14 cellular contexts compared by ENCODE assay signal in the genomic region with DNA sequence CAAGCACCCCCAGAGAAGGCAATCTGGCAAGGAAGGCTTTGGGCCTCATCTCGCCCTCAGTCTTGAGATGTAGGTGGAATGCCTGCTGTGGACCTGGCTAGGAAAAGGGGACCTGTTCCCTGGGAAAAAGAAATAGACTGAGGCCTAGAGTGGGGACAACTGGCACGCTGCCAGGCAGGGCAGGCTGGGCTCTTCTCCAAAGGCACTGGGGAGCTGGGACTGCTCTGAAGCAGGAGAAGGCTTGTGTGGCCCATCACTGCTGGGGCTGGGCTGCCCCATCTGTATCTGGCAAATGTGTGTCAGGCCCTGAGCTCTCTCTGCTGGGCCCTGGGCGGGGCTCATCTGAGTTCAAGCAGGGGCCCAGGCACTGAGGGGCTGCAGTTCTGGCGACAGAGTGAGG. TPM values are rescaled to one million over a fixed set of nuclear protein-coding genes. Genes with fewer than 3 reads are reported as not detected.
DNase-seq lines count a peak whose midpoint lies in the region; ATAC-seq, FAIRE-seq and TF ChIP-seq lines count a peak whose summit lies in the region.
"Had no signal": no experiment of that assay in that cellular context is flagged by ENCODE, and none has a peak within 500 bp of the region (broad histone marks: within the 10 kb centered on the region; RNA-seq: fewer than 3 reads in every experiment).

No MANE protein-coding gene starts in this region.

- peak overlapping the region in 1 of 2 experiments; percentile 40; a peak in 3 of 4 replicates for H3K9ac ChIP-seq in K562 (ENCODE audit: insufficient read depth in 1 of 2, low read depth in 2 of 2, low read length in 2 of 2)
- H3K9ac ChIP-seq: KMS-11 had no signal

- H3K9me1 ChIP-seq in K562 (ENCODE audit: control insufficient read depth, insufficient read depth, low read length) = peaks cover 28% of the 10 kb centered on the region

- H3K27me3 ChIP-seq in K562 (ENCODE audit: control insufficient read depth in 2 of 2, insufficient read depth in 2 of 2, low read length in 2 of 2) = no peaks in the 10 kb centered on the region

- H3K4me2 ChIP-seq in K562 (ENCODE audit: insufficient read depth, low read length) = no peak overlapping the region
- H3K4me2 ChIP-seq: KMS-11 had no signal

- no peaks in the 10 kb centered on the region for H3K9me3 ChIP-seq in K562 (replicated peaks; ENCODE audit: control insufficient read depth, insufficient read depth, low read depth, low read length)

- no peak overlapping the region for H2AFZ ChIP-seq in K562 (ENCODE audit: low read depth, low read length)

- no peak for TF ChIP-seq EP300 in K562 (IDR thresholded peaks at IDR 0.05; ENCODE audit: low read length)

- TF ChIP-seq POLR2A in K562 (conservative IDR thresholded peaks at IDR 0.05) = no peak

- H3K27ac ChIP-seq in K562 (ENCODE audit: extremely low read depth, low read depth, low read length) = 0 out of 3 replicates have a peak overlapping the region, but pooled peaks have one; percentile 2
- H3K27ac ChIP-seq: KMS-11 had no signal

- H3K4me3 Mint-ChIP-seq in neural crest cell = peak overlapping the region; percentile 72
- H3K4me3 Mint-ChIP-seq: activated CD8-positive, alpha-beta memory T cell treated with anti-CD3 and anti-CD28 coated beads, Interleukin-2, amount 10 ng/mL, durations not matched to agents 7 days and 5 days; activated naive CD8-positive, alpha-beta T cell; CD14-positive monocyte had no signal

- FAIRE-seq in K562 (lab: Jason Lieb, UNC) = peak; percentile 49
- FAIRE-seq: G401.6, TTC549 had no signal

- DNase-seq in COLO668 (lab: John Stamatoyannopoulos, UW; ENCODE audit: unreplicated experiment) = peak; percentile 56
- DNase-seq in K562 (ENCODE audit: extremely low read depth in 1 of 4, low spot score in 3 of 4) = no peak
- DNase-seq in neural crest cell (ENCODE audit: low read depth, low spot score) = no peak
- DNase-seq in islet precursor cell = no peak
- no peak for DNase-seq in AG08396 (ENCODE audit: low spot score)
- DNase-seq: activated CD8-positive, alpha-beta memory T cell treated with anti-CD3 and anti-CD28 coated beads, Interleukin-2, amount 10 ng/mL, durations not matched to agents 7 days and 5 days; cortex of kidney; stimulated activated CD4-positive, alpha-beta T cell treated with anti-CD3 and anti-CD28 coated beads, Interleukin-15, amount 100 ng/mL, for 24 hours had no signal

- CTCF ChIA-PET in K562 (lab: Yijun Ruan, JAX; ENCODE audit: low intra/inter-chr PET ratio) = no interaction called here

- no peak overlapping the region for H3K4me3 ChIP-seq in K562

- H3K9me3 Mint-ChIP-seq in neural crest cell = no peaks in the 10 kb centered on the region

- no peak overlapping the region for H3K27ac Mint-ChIP-seq in neural crest cell (ENCODE audit: unreplicated experiment)
- H3K27ac Mint-ChIP-seq: activated CD8-positive, alpha-beta memory T cell treated with anti-CD3 and anti-CD28 coated beads, Interleukin-2, amount 10 ng/mL, durations not matched to agents 7 days and 5 days; activated naive CD8-positive, alpha-beta T cell had no signal

- TF ChIP-seq CTCF in K562 (IDR thresholded peaks at IDR 0.05 in 2 of 3, conservative IDR thresholded peaks at IDR 0.05 in 1 of 3; ENCODE audit: insufficient read depth in 2 of 3, low read depth in 1 of 3, low read length in 3 of 3) = no peak; a peak in 1 of 6 replicates
- TF ChIP-seq CTCF in neural crest cell (conservative IDR thresholded peaks at IDR 0.05) = no peak

- intact Hi-C loops in K562 (cut with micrococcal nuclease) = no loop called here

- H3K4me1 Mint-ChIP-seq in neural crest cell = peaks cover 18% of the 10 kb centered on the region
- H3K4me1 Mint-ChIP-seq: activated CD8-positive, alpha-beta memory T cell treated with anti-CD3 and anti-CD28 coated beads, Interleukin-2, amount 10 ng/mL, durations not matched to agents 7 days and 5 days had no signal

- H3K4me1 ChIP-seq in K562 (replicated peaks in 1 of 2; ENCODE audit: control insufficient read depth in 2 of 2, insufficient read depth in 2 of 2, low read length in 2 of 2) = peaks cover 25 to 85% of the 10 kb centered on the region in 2 experiments

- BruUV-seq in K562 (replicated peaks; lab: Mats Ljungman, UMichigan) = no TSS peak

- in situ Hi-C loops in K562 (cut with MboI) = no loop called here

- no peak for ATAC-seq in K562
- no peak for ATAC-seq in HG02852 (IDR thresholded peaks at IDR 0.05; ENCODE audit: unreplicated experiment)
- ATAC-seq: activated CD8-positive, alpha-beta memory T cell treated with anti-CD3 and anti-CD28 coated beads, Interleukin-2, amount 10 ng/mL, durations not matched to agents 7 days and 5 days had no signal

- WGBS in K562 (ENCODE audit: insufficient coverage, low coverage, missing lambda C conversion rate) = 49% methylated on average over 4 of the region's 4 CpGs

- peaks cover 60% of the 10 kb centered on the region for H4K20me1 ChIP-seq in K562 (replicated peaks; ENCODE audit: control insufficient read depth, insufficient read depth, low read length)

- H3K27me3 Mint-ChIP-seq in neural crest cell (ENCODE audit: low read depth) = no peaks in the 10 kb centered on the region
- H3K27me3 Mint-ChIP-seq: activated CD8-positive, alpha-beta memory T cell treated with anti-CD3 and anti-CD28 coated beads, Interleukin-2, amount 10 ng/mL, durations not matched to agents 7 days and 5 days; activated naive CD8-positive, alpha-beta T cell had no signal

- H3K79me2 ChIP-seq in K562 (ENCODE audit: control insufficient read depth, insufficient read depth, low read length) = no peaks in the 10 kb centered on the region

- H3K36me3 ChIP-seq in K562 (ENCODE audit: control insufficient read depth, insufficient read depth, low read length) = peaks cover 27% of the 10 kb centered on the region; the same call in 2 of the 3 replicates

- POLR2A ChIA-PET in K562 (lab: Yijun Ruan, JAX) = interaction anchor here (0.6 to 5.7 kb wide), 9 partner anchors 10 to 262 kb away, joined by 3 to 56 read pairs (median 5); partner anchors contain the start of gene TBX1

- TF ChIP-seq RAD21 in K562 (CRISPR knock-in tag; conservative IDR thresholded peaks at IDR 0.05 in 1 of 2, IDR thresholded peaks at IDR 0.05 in 1 of 2) = no peak

- peaks cover 2% of the 10 kb centered on the region for H3K36me3 Mint-ChIP-seq in neural crest cell (ENCODE audit: low read depth)
- H3K36me3 Mint-ChIP-seq: activated CD8-positive, alpha-beta memory T cell treated with anti-CD3 and anti-CD28 coated beads, Interleukin-2, amount 10 ng/mL, durations not matched to agents 7 days and 5 days; activated naive CD8-positive, alpha-beta T cell; CD14-positive monocyte had no signal

RNA-seq across cellular contexts. Expression of gene ARVCF, which starts 32.9 kb away (rescaled TPM):
- 114 and 328 TPM in 2 replicates for total RNA-seq in K562 (2011; cell fraction: chromatin; rRNA removed; ENCODE audit: low replicate concordance)
- 214 and 270 TPM in 2 replicates for total RNA-seq in K562 (2011; cell fraction: nucleolus; rRNA removed)
- 106 and 131 TPM in 2 replicates for total RNA-seq in K562 (2011; cell fraction: nucleoplasm; rRNA removed)
- total RNA-seq in K562 (2014; rRNA removed) = 49.3 and 54.2 TPM in 2 replicates
- 2.2 and 4.5 TPM in 2 replicates for total RNA-seq in K562 (2014; rRNA removed; fragmentation: Illumina TruSeq; extraction: Trizol)
- total RNA-seq in K562 (2015; rRNA removed; fragmentation: Illumina TruSeq; extraction: Trizol) = 13.3 and 15.6 TPM in 2 replicates
- total RNA-seq in K562 (2021) = 46.5 and 50.6 TPM in 2 replicates
- polyA plus RNA-seq in K562 (2011; rRNA removed) = 35.2 and 71.6 TPM in 2 replicates
- polyA plus RNA-seq in K562 (2011; cell fraction: cytosol; rRNA removed) = 134 and 673 TPM in 2 replicates
- 407 and 424 TPM in 2 replicates for polyA plus RNA-seq in K562 (2011; cell fraction: nucleus; rRNA removed)
- 30.0 and 31.2 TPM in 2 replicates for polyA plus RNA-seq in K562 (2012)
- 8.0 and 15.9 TPM in 2 replicates for polyA plus RNA-seq in K562 (2014; fragmentation: Illumina TruSeq; extraction: Trizol)
- polyA plus RNA-seq in K562 (2014; fragmentation: Nextera tagmentation; extraction: Ambion mirVana) = under 1 TPM; 0.03 to 0.17 TPM
- polyA plus RNA-seq in K562 (2014; rRNA removed) = 42.5 and 97.4 TPM in 2 replicates
- 15.1 and 15.6 TPM in 2 replicates for polyA minus RNA-seq in K562 (2011; rRNA and poly(A)+ RNA removed)
- polyA minus RNA-seq in K562 (2011; cell fraction: cytosol; rRNA and poly(A)+ RNA removed) = 24.6 and 52.4 TPM in 2 replicates
- polyA minus RNA-seq in K562 (2011; cell fraction: nucleus; rRNA and poly(A)+ RNA removed) = 96.8 and 145 TPM in 2 replicates
- total RNA-seq in neural crest cell = 93.5 and 105 TPM in 2 replicates

RNA-seq across cellular contexts. Expression of gene TANGO2, which starts 37.2 kb away (rescaled TPM):
- total RNA-seq in K562 (2011; cell fraction: chromatin; rRNA removed; ENCODE audit: low replicate concordance) = 160 and 395 TPM in 2 replicates
- 227 and 229 TPM in 2 replicates for total RNA-seq in K562 (2011; cell fraction: nucleolus; rRNA removed)
- total RNA-seq in K562 (2011; cell fraction: nucleoplasm; rRNA removed) = 196 and 211 TPM in 2 replicates
- 70.1 and 95.8 TPM in 2 replicates for total RNA-seq in K562 (2014; rRNA removed)
- 36.1 and 45.9 TPM in 2 replicates for total RNA-seq in K562 (2014; rRNA removed; fragmentation: Illumina TruSeq; extraction: Trizol)
- total RNA-seq in K562 (2015; rRNA removed; fragmentation: Illumina TruSeq; extraction: Trizol) = 55.8 and 57.2 TPM in 2 replicates
- 94.1 and 97.3 TPM in 2 replicates for total RNA-seq in K562 (2021)
- 94.9 and 115 TPM in 2 replicates for polyA plus RNA-seq in K562 (2011; rRNA removed)
- polyA plus RNA-seq in K562 (2011; cell fraction: cytosol; rRNA removed) = 157 and 209 TPM in 2 replicates
- polyA plus RNA-seq in K562 (2011; cell fraction: nucleus; rRNA removed) = 157 and 195 TPM in 2 replicates
- polyA plus RNA-seq in K562 (2012) = 68.2 and 73.0 TPM in 2 replicates
- 88.3 and 89.4 TPM in 2 replicates for polyA plus RNA-seq in K562 (2014; fragmentation: Illumina TruSeq; extraction: Trizol)
- 10 to 100 TPM; 15.5 to 17.5 TPM for polyA plus RNA-seq in K562 (2014; fragmentation: Nextera tagmentation; extraction: Ambion mirVana)
- 89.6 and 92.5 TPM in 2 replicates for polyA plus RNA-seq in K562 (2014; rRNA removed)
- polyA minus RNA-seq in K562 (2011; rRNA and poly(A)+ RNA removed) = 130 and 186 TPM in 2 replicates
- 73.2 and 76.1 TPM in 2 replicates for polyA minus RNA-seq in K562 (2011; cell fraction: cytosol; rRNA and poly(A)+ RNA removed)
- polyA minus RNA-seq in K562 (2011; cell fraction: nucleus; rRNA and poly(A)+ RNA removed) = 63.1 and 85.0 TPM in 2 replicates
- total RNA-seq in neural crest cell = 12.8 and 13.4 TPM in 2 replicates

RNA-seq across cellular contexts. Expression of gene TXNRD2, which starts 42.1 kb away (rescaled TPM):
- total RNA-seq in K562 (2011; cell fraction: chromatin; rRNA removed; ENCODE audit: low replicate concordance) = 156 and 367 TPM in 2 replicates
- 176 and 216 TPM in 2 replicates for total RNA-seq in K562 (2011; cell fraction: nucleolus; rRNA removed)
- 160 and 165 TPM in 2 replicates for total RNA-seq in K562 (2011; cell fraction: nucleoplasm; rRNA removed)
- 49.4 and 60.7 TPM in 2 replicates for total RNA-seq in K562 (2014; rRNA removed)
- 25.1 and 32.6 TPM in 2 replicates for total RNA-seq in K562 (2014; rRNA removed; fragmentation: Illumina TruSeq; extraction: Trizol)
- 45.9 and 50.4 TPM in 2 replicates for total RNA-seq in K562 (2015; rRNA removed; fragmentation: Illumina TruSeq; extraction: Trizol)
- 78.2 and 80.2 TPM in 2 replicates for total RNA-seq in K562 (2021)
- polyA plus RNA-seq in K562 (2011; rRNA removed) = 50.2 and 93.6 TPM in 2 replicates
- polyA plus RNA-seq in K562 (2011; cell fraction: cytosol; rRNA removed) = 84.2 and 98.0 TPM in 2 replicates
- 148 and 181 TPM in 2 replicates for polyA plus RNA-seq in K562 (2011; cell fraction: nucleus; rRNA removed)
- polyA plus RNA-seq in K562 (2012) = 83.1 and 83.5 TPM in 2 replicates
- polyA plus RNA-seq in K562 (2014; fragmentation: Illumina TruSeq; extraction: Trizol) = 45.0 and 66.1 TPM in 2 replicates
- polyA plus RNA-seq in K562 (2014; fragmentation: Nextera tagmentation; extraction: Ambion mirVana) = 1 to 10 TPM; 3.3 to 4.4 TPM
- 52.5 and 57.0 TPM in 2 replicates for polyA plus RNA-seq in K562 (2014; rRNA removed)
- polyA minus RNA-seq in K562 (2011; rRNA and poly(A)+ RNA removed) = 44.4 and 47.5 TPM in 2 replicates
- polyA minus RNA-seq in K562 (2011; cell fraction: cytosol; rRNA and poly(A)+ RNA removed) = 55.3 and 75.6 TPM in 2 replicates
- polyA minus RNA-seq in K562 (2011; cell fraction: nucleus; rRNA and poly(A)+ RNA removed) = 57.4 and 103 TPM in 2 replicates
- 21.7 and 22.2 TPM in 2 replicates for total RNA-seq in neural crest cell

RNA-seq across cellular contexts. Expression of gene COMT, which starts 42.1 kb away (rescaled TPM):
- 125 and 360 TPM in 2 replicates for total RNA-seq in K562 (2011; cell fraction: chromatin; rRNA removed; ENCODE audit: low replicate concordance)
- total RNA-seq in K562 (2011; cell fraction: nucleolus; rRNA removed) = 500 and 649 TPM in 2 replicates
- 301 and 358 TPM in 2 replicates for total RNA-seq in K562 (2011; cell fraction: nucleoplasm; rRNA removed)
- total RNA-seq in K562 (2014; rRNA removed) (334 and 497 TPM in 2 replicates), K562 (2014; rRNA removed; fragmentation: Illumina TruSeq; extraction: Trizol) (29.4 and 46.3 TPM in 2 replicates), K562 (2015; rRNA removed; fragmentation: Illumina TruSeq; extraction: Trizol) (155 and 156 TPM in 2 replicates), K562 (2021) (348 and 351 TPM in 2 replicates), neural crest cell (70.9 and 86.4 TPM in 2 replicates)
- polyA plus RNA-seq in K562 (2011; rRNA removed) (185 and 498 TPM in 2 replicates), K562 (2014; fragmentation: Illumina TruSeq; extraction: Trizol) (108 and 305 TPM in 2 replicates), K562 (2014; fragmentation: Nextera tagmentation; extraction: Ambion mirVana) (10 to 100 TPM; 12.5 to 39.6 TPM), K562 (2014; rRNA removed) (263 and 317 TPM in 2 replicates)
- polyA plus RNA-seq in K562 (2011; cell fraction: cytosol; rRNA removed) = 652 and 657 TPM in 2 replicates
- polyA plus RNA-seq in K562 (2011; cell fraction: nucleus; rRNA removed) = 321 and 432 TPM in 2 replicates
- polyA plus RNA-seq in K562 (2012) = 279 and 699 TPM in 2 replicates
- polyA minus RNA-seq in K562 (2011; rRNA and poly(A)+ RNA removed) = 92.9 and 123 TPM in 2 replicates
- polyA minus RNA-seq in K562 (2011; cell fraction: cytosol; rRNA and poly(A)+ RNA removed) = 148 and 344 TPM in 2 replicates
- polyA minus RNA-seq in K562 (2011; cell fraction: nucleus; rRNA and poly(A)+ RNA removed) = 63.8 and 154 TPM in 2 replicates
